In genomic region chr1:26126321-26127084, GRCh38 we compare ENCODE assay signal across 8 cellular contexts. TPM values are rescaled to one million over a fixed set of nuclear protein-coding genes. Genes with fewer than 3 reads are reported as not detected.
DNase-seq lines count a peak whose midpoint lies in the region; ATAC-seq, FAIRE-seq and TF ChIP-seq lines count a peak whose summit lies in the region.

No MANE protein-coding gene starts in this region.

- H3K27ac ChIP-seq in Karpas-422 (ENCODE audit: low read length) = no peak overlapping the region
- H3K27ac ChIP-seq in GM12878 (ENCODE audit: control insufficient read depth, insufficient read depth) = peak overlapping the region; percentile 27; the same call in 1 of the 2 replicates
- peak overlapping the region; percentile 85 for H3K27ac ChIP-seq in neutrophil

- BruUV-seq in GM12878 (replicated peaks; lab: Mats Ljungman, UMichigan) = no TSS peak

- POLR2A ChIA-PET in GM12878 (lab: Charles Lee) = interaction anchor here (0.7 to 2.0 kb wide), 6 partner anchors 9 to 183 kb away, joined by 3 to 13 read pairs (median 4); partner anchors contain the start of gene PDIK1L

- intact Hi-C loops in GM12878 (cut with micrococcal nuclease; ENCODE audit: unreplicated experiment) = no loop called here

- peak; percentile 70 for FAIRE-seq in GM12878 (lab: Jason Lieb, UNC)

- no peak for TF ChIP-seq RAD21 in GM12878 (IDR thresholded peaks at IDR 0.05; ENCODE audit: insufficient read depth, low read depth, low read length)

- SMC1A ChIA-PET in GM12878 (lab: Charles Lee; ENCODE audit: uncharacterized antibody, unreplicated experiment) = interaction anchor here (0.6 to 2.3 kb wide), 13 partner anchors 11 to 253 kb away, joined by 3 to 21 read pairs (median 6); partner anchors contain the start of gene CEP85

- TF ChIP-seq POLR2A in GM12878 (IDR thresholded peaks at IDR 0.05; ENCODE audit: low read depth, low read length) = no peak

- H3K9ac ChIP-seq in Karpas-422 (ENCODE audit: low read length) (no peak overlapping the region), GM12878 (ENCODE audit: control insufficient read depth, insufficient read depth, low read length) (peak overlapping the region; percentile 26; the same call in 1 of the 2 replicates)

- H3K79me2 ChIP-seq in Karpas-422 (ENCODE audit: low read length) (no peaks in the 10 kb centered on the region), GM12878 (ENCODE audit: control insufficient read depth, insufficient read depth, low read length) (no peaks in the 10 kb centered on the region)

- ATAC-seq in GM12878 = peak; percentile 97

- H3K4me3 ChIP-seq in Karpas-422 (ENCODE audit: low read length) (no peak overlapping the region), GM12878 (no peak overlapping the region), neutrophil (ENCODE audit: low read depth in 1 of 2, low read length in 1 of 2) (peak overlapping the region; percentile 48 to 50)

- H3K36me3 ChIP-seq in Karpas-422 (ENCODE audit: insufficient read depth, low read length) (peaks cover 9% of the 10 kb centered on the region), GM12878 (ENCODE audit: control insufficient read depth in 2 of 2, insufficient read depth in 2 of 2, low read length in 1 of 2) (peaks cover 0 to 6% of the 10 kb centered on the region in 2 experiments; a peak in 1 of 4 replicates), neutrophil (no peaks in the 10 kb centered on the region)

- H3K4me2 ChIP-seq in Karpas-422 (ENCODE audit: low read depth, low read length, poor library complexity, severe bottlenecking) = no peak overlapping the region
- H3K4me2 ChIP-seq in GM12878 (ENCODE audit: control insufficient read depth, insufficient read depth) = peak overlapping the region; percentile 15; the same call in 1 of the 2 replicates

- no peaks in the 10 kb centered on the region for H3K9me3 ChIP-seq in Karpas-422 (ENCODE audit: low read length)
- no peaks in the 10 kb centered on the region for H3K9me3 ChIP-seq in GM12878 (replicated peaks; ENCODE audit: control insufficient read depth, insufficient read depth, low read length)
- no peaks in the 10 kb centered on the region for H3K9me3 ChIP-seq in neutrophil

- H3K27me3 ChIP-seq in Karpas-422 (ENCODE audit: low read length) (no peaks in the 10 kb centered on the region), GM12878 (replicated peaks in 1 of 2; ENCODE audit: control insufficient read depth in 2 of 2, insufficient read depth in 2 of 2, low read length in 1 of 2) (no peaks in the 10 kb centered on the region), neutrophil (no peaks in the 10 kb centered on the region)

- no peaks in the 10 kb centered on the region for H3K9me2 ChIP-seq in Karpas-422 (replicated peaks; ENCODE audit: insufficient read depth, low read length)

- peak; percentile 23 for DNase-seq in stimulated activated CD8-positive, alpha-beta memory T cell treated with anti-CD3 and anti-CD28 coated beads, Interleukin-12 subunit alpha, Interleukin-12 subunit beta, amount 100 ng/mL, for 1 hour (ENCODE audit: low read depth)
- no peak for DNase-seq in stimulated activated CD8-positive, alpha-beta memory T cell treated with anti-CD3 and anti-CD28 coated beads, Interleukin-4, amount 100 ng/mL, for 48 hours
- peak; percentile 61 for DNase-seq in Karpas-422
- DNase-seq in SKM-1 (lab: John Stamatoyannopoulos, UW; ENCODE audit: unreplicated experiment) = peak; percentile 60
- DNase-seq in GM12878 (ENCODE audit: low read depth, low spot score) = no peak
- DNase-seq in hepatic stellate cell (ENCODE audit: low spot score) = no peak
- DNase-seq in NCI-H69 (lab: John Stamatoyannopoulos, UW) = no peak

- RAD21 ChIA-PET in GM12878 (lab: Charles Lee; ENCODE audit: unreplicated experiment) = interaction anchor here (0.8 to 2.4 kb wide), 6 partner anchors 11 to 192 kb away, joined by 3 to 19 read pairs (median 4); partner anchors contain the start of genes CD52, PAFAH2 and PDIK1L

- WGBS in GM12878 (ENCODE audit: insufficient coverage, insufficient replicate concordance, low lambda C conversion rate, missing lambda C conversion rate) = 65% methylated on average over 9 of the region's 9 CpGs

- no peak for TF ChIP-seq EP300 in GM12878 (IDR thresholded peaks at IDR 0.05; ENCODE audit: borderline replicate concordance in 1 of 2, control insufficient read depth in 1 of 2, low read depth in 2 of 2, low read length in 2 of 2)

- CTCF ChIA-PET in GM12878 (lab: Yijun Ruan, JAX) = interaction anchor here (0.5 to 8.3 kb wide), 19 partner anchors 13 to 605 kb away, joined by 3 to 92 read pairs (median 3); partner anchors contain the start of genes CEP85 and PAFAH2

- H2AFZ ChIP-seq in Karpas-422 (ENCODE audit: low read length) = no peak overlapping the region
- no peak overlapping the region; the same call in none of the 2 replicates for H2AFZ ChIP-seq in GM12878 (ENCODE audit: control insufficient read depth, low read depth, low read length)

- in situ Hi-C loops in GM12878 (cut with MboI) = no loop called here

- TF ChIP-seq CTCF in GM12878 (IDR thresholded peaks at IDR 0.05 in 2 of 3, conservative IDR thresholded peaks at IDR 0.05 in 1 of 3; ENCODE audit: control insufficient read depth in 2 of 3, extremely low read depth in 1 of 3, insufficient read depth in 1 of 3, low read depth in 3 of 3, low read length in 3 of 3) (no peak), neutrophil (IDR thresholded peaks at IDR 0.05) (no peak)

- H4K20me1 ChIP-seq in Karpas-422 (ENCODE audit: insufficient read depth, low read depth, low read length) = peaks cover 10% of the 10 kb centered on the region; the same call in 1 of the 2 replicates
- no peaks in the 10 kb centered on the region for H4K20me1 ChIP-seq in GM12878 (ENCODE audit: control insufficient read depth, insufficient read depth)

- H3K4me1 ChIP-seq in Karpas-422 (ENCODE audit: low read length) (peaks cover 13% of the 10 kb centered on the region), GM12878 (ENCODE audit: control insufficient read depth, insufficient read depth, low read length) (peaks cover 4% of the 10 kb centered on the region), neutrophil (ENCODE audit: control insufficient read depth in 1 of 2, insufficient read depth in 1 of 2, low read depth in 1 of 2, low read length in 1 of 2) (peaks cover 71 to 72% of the 10 kb centered on the region in 2 experiments)

RNA-seq across cellular contexts. Expression of gene PDIK1L, which starts 14.9 kb away (rescaled TPM):
- 7.0 and 11.0 TPM in 2 replicates for total RNA-seq in Karpas-422 (2014; rRNA removed; shearing (Covaris generic); ENCODE audit: low replicate concordance)
- 7.8 TPM in 2 replicates for total RNA-seq in GM12878 (2013; cell fraction: nucleolus; rRNA removed)
- total RNA-seq in GM12878 (2014; rRNA removed) (9.4 and 10.8 TPM in 2 replicates), GM12878 (2014; rRNA removed; fragmentation: Illumina TruSeq; extraction: Trizol) (13.5 and 14.3 TPM in 2 replicates), GM12878 (2021) (11.9 and 13.7 TPM in 2 replicates)
- 3.5 TPM for polyA plus RNA-seq in GM12878 (2011; ENCODE audit: low read depth)
- polyA plus RNA-seq in GM12878 (2011; rRNA removed) (11.6 and 14.2 TPM in 2 replicates), GM12878 (2014; fragmentation: Illumina TruSeq; extraction: Trizol) (10.3 and 13.7 TPM in 2 replicates), GM12878 (2014; fragmentation: Nextera tagmentation; extraction: Ambion mirVana) (1 to 10 TPM; 4.0 to 9.5 TPM), GM12878 (2014; rRNA removed) (4.5 and 6.7 TPM in 2 replicates), GM12878 (2016; fragmentation: Nextera tagmentation; extraction: Ambion mirVana) (10 to 100 TPM; 10.7 to 15.9 TPM)
- 3.3 and 4.2 TPM in 2 replicates for polyA plus RNA-seq in GM12878 (2011; cell fraction: cytosol; rRNA removed)
- polyA plus RNA-seq in GM12878 (2011; cell fraction: nucleus; rRNA removed) = 2.5 and 3.2 TPM in 2 replicates
- 4.3 and 5.3 TPM in 2 replicates for polyA plus RNA-seq in GM12878 (2012)
- 10.0 and 15.8 TPM in 2 replicates for polyA minus RNA-seq in GM12878 (2011; rRNA and poly(A)+ RNA removed)
- 5.1 and 6.5 TPM in 2 replicates for polyA minus RNA-seq in GM12878 (2011; cell fraction: cytosol; rRNA and poly(A)+ RNA removed)
- polyA minus RNA-seq in GM12878 (2011; cell fraction: nucleus; rRNA and poly(A)+ RNA removed) = 2.3 and 3.3 TPM in 2 replicates

RNA-seq across cellular contexts. Expression of gene FAM110D, which starts 32.4 kb away (rescaled TPM):
- total RNA-seq in Karpas-422 (2014; rRNA removed; shearing (Covaris generic); ENCODE audit: low replicate concordance) = not detected in 2 replicates
- not detected in 2 replicates for total RNA-seq in GM12878 (2013; cell fraction: nucleolus; rRNA removed)
- 0.06 TPM in 1 of 2 replicates, not detected in the other for total RNA-seq in GM12878 (2014; rRNA removed)
- not detected in 2 replicates for total RNA-seq in GM12878 (2014; rRNA removed; fragmentation: Illumina TruSeq; extraction: Trizol)
- not detected in 2 replicates for total RNA-seq in GM12878 (2021)
- polyA plus RNA-seq in GM12878 (2011; ENCODE audit: low read depth) = not detected
- polyA plus RNA-seq in GM12878 (2011; rRNA removed) = not detected in 2 replicates
- polyA plus RNA-seq in GM12878 (2011; cell fraction: cytosol; rRNA removed) = not detected in 2 replicates
- not detected in 2 replicates for polyA plus RNA-seq in GM12878 (2011; cell fraction: nucleus; rRNA removed)
- not detected in 2 replicates for polyA plus RNA-seq in GM12878 (2012)
- not detected in 2 replicates for polyA plus RNA-seq in GM12878 (2014; fragmentation: Illumina TruSeq; extraction: Trizol)
- not detected for polyA plus RNA-seq in GM12878 (2014; fragmentation: Nextera tagmentation; extraction: Ambion mirVana)
- not detected in 2 replicates for polyA plus RNA-seq in GM12878 (2014; rRNA removed)
- not detected for polyA plus RNA-seq in GM12878 (2016; fragmentation: Nextera tagmentation; extraction: Ambion mirVana)
- not detected in 2 replicates for polyA minus RNA-seq in GM12878 (2011; rRNA and poly(A)+ RNA removed)
- not detected in 2 replicates for polyA minus RNA-seq in GM12878 (2011; cell fraction: cytosol; rRNA and poly(A)+ RNA removed)
- polyA minus RNA-seq in GM12878 (2011; cell fraction: nucleus; rRNA and poly(A)+ RNA removed) = not detected in 2 replicates

RNA-seq across cellular contexts. Expression of gene C1orf232, which starts 42.3 kb away (rescaled TPM):
- not detected in 2 replicates for total RNA-seq in Karpas-422 (2014; rRNA removed; shearing (Covaris generic); ENCODE audit: low replicate concordance)
- total RNA-seq in GM12878 (2013; cell fraction: nucleolus; rRNA removed) = not detected in 2 replicates
- not detected in 2 replicates for total RNA-seq in GM12878 (2014; rRNA removed)
- not detected in 2 replicates for total RNA-seq in GM12878 (2014; rRNA removed; fragmentation: Illumina TruSeq; extraction: Trizol)
- not detected in 2 replicates for total RNA-seq in GM12878 (2021)
- polyA plus RNA-seq in GM12878 (2011; ENCODE audit: low read depth) = not detected
- polyA plus RNA-seq in GM12878 (2011; rRNA removed) = not detected in 2 replicates
- not detected in 2 replicates for polyA plus RNA-seq in GM12878 (2011; cell fraction: cytosol; rRNA removed)
- polyA plus RNA-seq in GM12878 (2011; cell fraction: nucleus; rRNA removed) = not detected in 2 replicates
- not detected in 2 replicates for polyA plus RNA-seq in GM12878 (2012)
- polyA plus RNA-seq in GM12878 (2014; fragmentation: Illumina TruSeq; extraction: Trizol) = not detected in 2 replicates
- not detected for polyA plus RNA-seq in GM12878 (2014; fragmentation: Nextera tagmentation; extraction: Ambion mirVana)
- not detected in 2 replicates for polyA plus RNA-seq in GM12878 (2014; rRNA removed)
- not detected for polyA plus RNA-seq in GM12878 (2016; fragmentation: Nextera tagmentation; extraction: Ambion mirVana)
- polyA minus RNA-seq in GM12878 (2011; rRNA and poly(A)+ RNA removed) = not detected in 2 replicates
- not detected in 2 replicates for polyA minus RNA-seq in GM12878 (2011; cell fraction: cytosol; rRNA and poly(A)+ RNA removed)
- not detected in 2 replicates for polyA minus RNA-seq in GM12878 (2011; cell fraction: nucleus; rRNA and poly(A)+ RNA removed)

RNA-seq across cellular contexts. Expression of gene ZNF593, which starts 43.2 kb away (rescaled TPM):
- total RNA-seq in Karpas-422 (2014; rRNA removed; shearing (Covaris generic); ENCODE audit: low replicate concordance) = 58.5 and 133 TPM in 2 replicates
- 9.2 and 9.3 TPM in 2 replicates for total RNA-seq in GM12878 (2013; cell fraction: nucleolus; rRNA removed)
- total RNA-seq in GM12878 (2014; rRNA removed) = 87.5 and 105 TPM in 2 replicates
- total RNA-seq in GM12878 (2014; rRNA removed; fragmentation: Illumina TruSeq; extraction: Trizol) = 20.8 and 22.8 TPM in 2 replicates
- 59.2 and 60.2 TPM in 2 replicates for total RNA-seq in GM12878 (2021)
- polyA plus RNA-seq in GM12878 (2011; ENCODE audit: low read depth) = 15.7 TPM
- 20.8 and 41.9 TPM in 2 replicates for polyA plus RNA-seq in GM12878 (2011; rRNA removed)
- polyA plus RNA-seq in GM12878 (2011; cell fraction: cytosol; rRNA removed) = 89.6 and 123 TPM in 2 replicates
- polyA plus RNA-seq in GM12878 (2011; cell fraction: nucleus; rRNA removed) = 41.7 and 67.0 TPM in 2 replicates
- polyA plus RNA-seq in GM12878 (2012) = 34.7 and 40.0 TPM in 2 replicates
- 2.8 and 15.1 TPM in 2 replicates for polyA plus RNA-seq in GM12878 (2014; fragmentation: Illumina TruSeq; extraction: Trizol)
- polyA plus RNA-seq in GM12878 (2014; fragmentation: Nextera tagmentation; extraction: Ambion mirVana) = 10 to 100 TPM in 1 of 2 experiments, 1 to 10 TPM in 1; 7.7 to 20.1 TPM
- 133 and 156 TPM in 2 replicates for polyA plus RNA-seq in GM12878 (2014; rRNA removed)
- polyA plus RNA-seq in GM12878 (2016; fragmentation: Nextera tagmentation; extraction: Ambion mirVana) = 100 to 1,000 TPM; 103 to 110 TPM
- polyA minus RNA-seq in GM12878 (2011; rRNA and poly(A)+ RNA removed) = 6.9 and 10.7 TPM in 2 replicates
- 13.8 and 16.5 TPM in 2 replicates for polyA minus RNA-seq in GM12878 (2011; cell fraction: cytosol; rRNA and poly(A)+ RNA removed)
- 10.9 and 20.2 TPM in 2 replicates for polyA minus RNA-seq in GM12878 (2011; cell fraction: nucleus; rRNA and poly(A)+ RNA removed)

RNA-seq across cellular contexts. Expression of gene ZNF593OS, which starts 45.1 kb away (rescaled TPM):
- total RNA-seq in Karpas-422 (2014; rRNA removed; shearing (Covaris generic); ENCODE audit: low replicate concordance) = 0.18 TPM in 1 of 2 replicates, not detected in the other
- total RNA-seq in GM12878 (2013; cell fraction: nucleolus; rRNA removed) = not detected in 2 replicates
- 0.23 TPM in 1 of 2 replicates, not detected in the other for total RNA-seq in GM12878 (2014; rRNA removed)
- not detected in 2 replicates for total RNA-seq in GM12878 (2014; rRNA removed; fragmentation: Illumina TruSeq; extraction: Trizol)
- total RNA-seq in GM12878 (2021) = not detected in 2 replicates
- polyA plus RNA-seq in GM12878 (2011; ENCODE audit: low read depth) = 2.1 TPM
- not detected in 2 replicates for polyA plus RNA-seq in GM12878 (2011; rRNA removed)
- polyA plus RNA-seq in GM12878 (2011; cell fraction: cytosol; rRNA removed) = not detected in 2 replicates
- not detected in 2 replicates for polyA plus RNA-seq in GM12878 (2011; cell fraction: nucleus; rRNA removed)
- 0.45 and 0.91 TPM in 2 replicates for polyA plus RNA-seq in GM12878 (2012)
- polyA plus RNA-seq in GM12878 (2014; fragmentation: Illumina TruSeq; extraction: Trizol) = not detected in 2 replicates
- under 1 TPM in 1 of 2 experiments, not detected in 1; 0.16 TPM for polyA plus RNA-seq in GM12878 (2014; fragmentation: Nextera tagmentation; extraction: Ambion mirVana)
- not detected in 2 replicates for polyA plus RNA-seq in GM12878 (2014; rRNA removed)
- 1 to 10 TPM in 1 of 2 experiments, under 1 TPM in 1; 0.96 to 1.7 TPM for polyA plus RNA-seq in GM12878 (2016; fragmentation: Nextera tagmentation; extraction: Ambion mirVana)
- polyA minus RNA-seq in GM12878 (2011; rRNA and poly(A)+ RNA removed) = not detected in 2 replicates
- polyA minus RNA-seq in GM12878 (2011; cell fraction: cytosol; rRNA and poly(A)+ RNA removed) = not detected in 2 replicates
- not detected in 2 replicates for polyA minus RNA-seq in GM12878 (2011; cell fraction: nucleus; rRNA and poly(A)+ RNA removed)

Comparison
In these comparisons a context has a peak if more than half of its experiments do, and no peak if none do; other contexts are left out.
1. DNase-seq: peak in stimulated activated CD8-positive, alpha-beta memory T cell treated with anti-CD3 and anti-CD28 coated beads, Interleukin-12 subunit alpha, Interleukin-12 subunit beta, amount 100 ng/mL, for 1 hour (single experiment), Karpas-422 (single experiment) and SKM-1 (single experiment); none in stimulated activated CD8-positive, alpha-beta memory T cell treated with anti-CD3 and anti-CD28 coated beads, Interleukin-4, amount 100 ng/mL, for 48 hours (single experiment), GM12878 (single experiment), hepatic stellate cell (single experiment) and NCI-H69 (single experiment).
2. H3K4me3 ChIP-seq: peak in neutrophil (2 of 2); none in Karpas-422 (single experiment) and GM12878 (single experiment).